ENCODE assay signal across 8 cellular contexts in the genomic region with DNA sequence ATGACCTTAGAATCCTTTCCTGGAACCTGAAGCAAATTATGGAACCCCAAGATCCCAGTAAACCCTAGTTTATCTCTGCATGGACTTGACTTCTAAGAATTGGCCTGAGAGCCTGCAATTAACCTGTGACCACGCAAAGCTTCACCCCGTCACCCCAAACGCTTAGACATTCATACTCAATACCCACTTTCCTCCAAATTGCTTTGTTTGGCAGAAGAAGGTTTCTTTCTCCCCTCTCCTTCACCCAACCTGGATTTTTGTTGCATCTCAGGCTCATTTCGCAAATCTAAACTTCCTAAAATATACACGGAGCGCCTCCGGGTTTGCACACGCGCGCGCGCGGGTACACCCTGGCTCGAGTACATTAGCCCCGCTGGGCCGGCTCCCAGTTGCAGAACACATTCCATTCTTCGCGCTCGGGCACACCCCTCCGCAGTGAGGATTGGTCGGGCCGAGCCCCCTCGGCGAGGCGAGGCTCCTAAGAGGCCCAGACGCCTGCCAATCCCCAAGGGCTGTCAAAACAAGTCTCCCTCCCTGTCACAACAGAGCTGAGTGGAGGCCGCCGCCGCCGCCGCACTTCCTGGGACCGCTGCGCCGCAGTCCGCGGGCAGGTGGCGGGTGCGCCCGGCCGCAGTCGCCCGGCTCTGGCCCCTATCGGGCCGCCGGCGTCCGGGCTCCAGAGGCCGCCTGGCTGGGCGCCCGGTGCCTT. TPM values are rescaled to one million over a fixed set of nuclear protein-coding genes. Genes with fewer than 3 reads are reported as not detected.
DNase-seq lines count a peak whose midpoint lies in the region; ATAC-seq and TF ChIP-seq lines count a peak whose summit lies in the region.

A gene (plus strand): TSS at position 545 of the 709 bp plus-strand sequence.

- no peaks in the 10 kb centered on the region for H3K36me3 Mint-ChIP-seq in activated CD4-positive, alpha-beta T cell treated with anti-CD3 and anti-CD28 coated beads for 36 hours (ENCODE audit: low read depth)
- no peaks in the 10 kb centered on the region for H3K36me3 Mint-ChIP-seq in chondrocyte (ENCODE audit: low read depth)

- CTCF ChIA-PET in AG04449 (lab: Yijun Ruan, JAX) = interaction anchor here (1.0 to 4.5 kb wide), 6 partner anchors 180 to 493 kb away, joined by 3 to 38 read pairs (median 5); no protein-coding TSS in a partner anchor
- CTCF ChIA-PET in activated CD4-positive, alpha-beta T cell treated with anti-CD3 and anti-CD28 coated beads for 36 hours (lab: Charles Lee) = interaction anchor here (0.6 to 1.5 kb wide), 12 partner anchors 9 to 491 kb away, joined by 3 to 13 read pairs (median 5); no protein-coding TSS in a partner anchor

- H3K27me3 Mint-ChIP-seq in activated CD4-positive, alpha-beta T cell treated with anti-CD3 and anti-CD28 coated beads for 36 hours = peaks cover 2% of the 10 kb centered on the region
- H3K27me3 Mint-ChIP-seq in chondrocyte (ENCODE audit: low read depth) = peaks cover 41% of the 10 kb centered on the region

- peaks cover 15% of the 10 kb centered on the region for H3K27me3 ChIP-seq in kidney epithelial cell (ENCODE audit: control insufficient read depth, insufficient read depth, low read length)

- H3K27ac Mint-ChIP-seq in activated CD4-positive, alpha-beta T cell treated with anti-CD3 and anti-CD28 coated beads for 36 hours = peak within 1 kb of the TSS; percentile 84
- H3K27ac Mint-ChIP-seq in chondrocyte (ENCODE audit: unreplicated experiment) = no peak within 1 kb of the TSS

- H3K4me3 ChIP-seq in AG04449 (ENCODE audit: low read depth, low read length) = peak within 1 kb of the TSS; percentile 67
- H3K4me3 ChIP-seq in kidney epithelial cell (ENCODE audit: low read depth, low read length) = peak within 1 kb of the TSS; percentile 54

- intact Hi-C loops in activated CD4-positive, alpha-beta T cell treated with anti-CD3 and anti-CD28 coated beads for 36 hours (cut with DNase I, micrococcal nuclease) = loop anchor here (1.0 to 10.0 kb wide), 8 partner anchors 35 to 1661 kb away; a partner anchor contains a TSS

- H3K4me1 Mint-ChIP-seq in activated CD4-positive, alpha-beta T cell treated with anti-CD3 and anti-CD28 coated beads for 36 hours = peaks cover 45% of the 10 kb centered on the region
- peaks cover 15% of the 10 kb centered on the region for H3K4me1 Mint-ChIP-seq in chondrocyte (ENCODE audit: low read depth)

- H3K36me3 ChIP-seq in kidney epithelial cell (ENCODE audit: control insufficient read depth, insufficient read depth, low read length) = no peaks in the 10 kb centered on the region

- DNase-seq in AG04449 (ENCODE audit: low read depth, low spot score) = peak; percentile 60
- peak; percentile 81 for DNase-seq in NCI-H345 treated with DMSO at 0.1 percent for 48 hours (lab: John Stamatoyannopoulos, UW; ENCODE audit: unreplicated experiment)
- peak; percentile 94 for DNase-seq in activated CD4-positive, alpha-beta T cell treated with anti-CD3 and anti-CD28 coated beads for 36 hours
- DNase-seq in chondrocyte (ENCODE audit: low spot score) = peak; percentile 96
- DNase-seq in kidney epithelial cell (ENCODE audit: low read depth) = peak; percentile 72
- peak; percentile 79 to 84 for DNase-seq in stimulated activated CD4-positive, alpha-beta T cell treated with anti-CD3 and anti-CD28 coated beads, Interleukin-15, amount 100 ng/mL, for 1 hour (ENCODE audit: low read depth in 1 of 2, low spot score in 1 of 2)

- ATAC-seq in GM19023 (IDR thresholded peaks at IDR 0.05; ENCODE audit: unreplicated experiment) (peak; percentile 100), HG03196 (IDR thresholded peaks at IDR 0.05; ENCODE audit: unreplicated experiment) (peak; percentile 100)
- ATAC-seq in activated CD4-positive, alpha-beta T cell treated with anti-CD3 and anti-CD28 coated beads for 36 hours = peak; percentile 99

- H3K4me3 Mint-ChIP-seq in activated CD4-positive, alpha-beta T cell treated with anti-CD3 and anti-CD28 coated beads for 36 hours = peak within 1 kb of the TSS; percentile 89
- peak within 1 kb of the TSS; percentile 83 for H3K4me3 Mint-ChIP-seq in chondrocyte (ENCODE audit: unreplicated experiment)

- no peaks in the 10 kb centered on the region for H3K9me3 Mint-ChIP-seq in activated CD4-positive, alpha-beta T cell treated with anti-CD3 and anti-CD28 coated beads for 36 hours (ENCODE audit: low read depth)
- no peaks in the 10 kb centered on the region for H3K9me3 Mint-ChIP-seq in chondrocyte (ENCODE audit: low read depth)

- no peak for TF ChIP-seq CTCF in AG04449 (IDR thresholded peaks at IDR 0.05; ENCODE audit: insufficient read depth, low read length, missing control alignments)
- TF ChIP-seq CTCF in chondrocyte (IDR thresholded peaks at IDR 0.05) = no peak
- TF ChIP-seq CTCF in kidney epithelial cell (IDR thresholded peaks at IDR 0.05; ENCODE audit: insufficient read depth, low read length, poor library complexity, severe bottlenecking) = no peak

- POLR2A ChIA-PET in AG04449 (lab: Yijun Ruan, JAX) = no interaction called here
- POLR2A ChIA-PET in activated CD4-positive, alpha-beta T cell treated with anti-CD3 and anti-CD28 coated beads for 36 hours (lab: Charles Lee) = interaction anchor here (1.0 kb wide), 1 partner anchor 34 kb away, joined by 5 read pairs; no protein-coding TSS in a partner anchor

RNA-seq across cellular contexts. Expression of the gene that starts here (rescaled TPM):
- 1 to 10 TPM; 1.6 to 1.7 TPM for total RNA-seq in activated CD4-positive, alpha-beta T cell treated with anti-CD3 and anti-CD28 coated beads for 36 hours
- total RNA-seq in chondrocyte (0.44 to 4.1 TPM (median 0.50 TPM) in 3 replicates), kidney epithelial cell (0.08 and 0.14 TPM in 2 replicates)

Comparison
In these comparisons a context has a peak if more than half of its experiments do, and no peak if none do; other contexts are left out.
1. Peak in every context shown above with its lines: DNase-seq, ATAC-seq and H3K4me3 ChIP-seq.
2. Peak in DNase-seq and H3K4me3 ChIP-seq in kidney epithelial cell; RNA of the gene not detected or under 1 TPM.